ENCODE assay signal across 22 cellular contexts in genomic region chr4:85808864-85809263, GRCh38.
DNase-seq lines count a peak whose midpoint lies in the region; ATAC-seq and TF ChIP-seq lines count a peak whose summit lies in the region.
"Had no signal": no experiment of that assay in that cellular context is flagged by ENCODE, and none has a peak within 500 bp of the region (broad histone marks: within the 10 kb centered on the region; RNA-seq: fewer than 3 reads in every experiment).

No MANE protein-coding gene starts in this region.

- TF ChIP-seq POLR2A in heart left ventricle (IDR thresholded peaks at IDR 0.05), result no peak

- no peaks in the 10 kb centered on the region for H3K27me3 ChIP-seq in heart left ventricle
- H3K27me3 ChIP-seq in right atrium auricular region, result no peaks in the 10 kb centered on the region
- no peaks in the 10 kb centered on the region for H3K27me3 ChIP-seq in psoas muscle (ENCODE audit: insufficient read depth in 3 of 3, low read length in 2 of 3)

- H3K9me3 Mint-ChIP-seq in memory B cell, result no peaks in the 10 kb centered on the region
- no peaks in the 10 kb centered on the region for H3K9me3 Mint-ChIP-seq in stimulated activated memory B cell treated with anti-CD40 and anti-IgM and Interleukin-4, amounts not matched to agents 10 μg/mL and 1 μg/mL and 100 μg/mL, for 72 hours
- H3K9me3 Mint-ChIP-seq: HFFc6, IgD-negative memory B cell had no signal

- H3K27ac ChIP-seq in heart left ventricle, result peak overlapping the region; percentile 7 to 80 (median 52)
- H3K27ac ChIP-seq in right atrium auricular region, result peak overlapping the region in 1 of 2 donors; percentile 54
- peak overlapping the region; percentile 11 for H3K27ac ChIP-seq in psoas muscle
- H3K27ac ChIP-seq: C4-2B had no signal

- TF ChIP-seq CTCF in heart left ventricle (IDR thresholded peaks at IDR 0.05) (no peak), right atrium auricular region (IDR thresholded peaks at IDR 0.05) (no peak), psoas muscle (IDR thresholded peaks at IDR 0.05) (no peak)

- peaks cover 4% of the 10 kb centered on the region for H3K4me1 Mint-ChIP-seq in memory B cell
- H3K4me1 Mint-ChIP-seq in stimulated activated memory B cell treated with anti-CD40 and anti-IgM and Interleukin-4, amounts not matched to agents 10 μg/mL and 1 μg/mL and 100 μg/mL, for 72 hours, result peaks cover 13% of the 10 kb centered on the region
- H3K4me1 Mint-ChIP-seq: CD8-positive, alpha-beta memory T cell had no signal

- intact Hi-C loops in heart left ventricle (cut with DNase I) (loop anchor here in 1 of 10 donors (10.0 kb wide), 1 partner anchor 664 kb away; no protein-coding TSS in a partner anchor), psoas muscle (cut with DNase I) (no loop called here)

- H3K36me3 Mint-ChIP-seq in memory B cell, result peaks cover 14% of the 10 kb centered on the region
- peaks cover 26% of the 10 kb centered on the region for H3K36me3 Mint-ChIP-seq in stimulated activated memory B cell treated with anti-CD40 and anti-IgM and Interleukin-4, amounts not matched to agents 10 μg/mL and 1 μg/mL and 100 μg/mL, for 72 hours
- H3K36me3 Mint-ChIP-seq: CD8-positive, alpha-beta memory T cell had no signal

- H3K27me3 Mint-ChIP-seq in memory B cell, result no peaks in the 10 kb centered on the region
- no peaks in the 10 kb centered on the region for H3K27me3 Mint-ChIP-seq in stimulated activated memory B cell treated with anti-CD40 and anti-IgM and Interleukin-4, amounts not matched to agents 10 μg/mL and 1 μg/mL and 100 μg/mL, for 72 hours
- H3K27me3 Mint-ChIP-seq: IgD-negative memory B cell had no signal

- ATAC-seq in heart left ventricle, result no peak
- ATAC-seq in memory B cell (ENCODE audit: low read depth), result no peak
- no peak for ATAC-seq in psoas muscle
- no peak for ATAC-seq in HG03139 (IDR thresholded peaks at IDR 0.05; ENCODE audit: unreplicated experiment)
- ATAC-seq in stimulated activated memory B cell treated with anti-CD40 and anti-IgM and Interleukin-4, amounts not matched to agents 10 μg/mL and 1 μg/mL and 100 μg/mL, for 72 hours, result no peak

- DNase-seq in heart left ventricle, result no peak
- no peak for DNase-seq in right atrium auricular region (ENCODE audit: low spot score)
- peak; percentile 43 for DNase-seq in NCI-H69 (lab: John Stamatoyannopoulos, UW)
- DNase-seq in memory B cell (ENCODE audit: low spot score in 2 of 2), result no peak
- DNase-seq in psoas muscle, result no peak
- DNase-seq in T-helper 1 cell, result no peak
- DNase-seq: 8988T; Calu3; CD8-positive, alpha-beta memory T cell; DMS153; GDM1; H7; HFFc6; NCI-H1105 treated with DMSO at 0.1 percent for 48 hours; NCI-H2029 treated with DMSO at 0.1 percent for 48 hours; NCI-H2171; NCI-H524 treated with DMSO at 0.1 percent for 48 hours; Right ventricle myocardium superior had no signal

- H3K36me3 ChIP-seq in heart left ventricle, result no peaks in the 10 kb centered on the region
- H3K36me3 ChIP-seq in right atrium auricular region, result no peaks in the 10 kb centered on the region
- H3K36me3 ChIP-seq in psoas muscle (ENCODE audit: insufficient read depth in 1 of 2, low read depth in 1 of 2), result no peaks in the 10 kb centered on the region

- H3K27ac Mint-ChIP-seq in memory B cell, result peak overlapping the region; percentile 25
- H3K27ac Mint-ChIP-seq in stimulated activated memory B cell treated with anti-CD40 and anti-IgM and Interleukin-4, amounts not matched to agents 10 μg/mL and 1 μg/mL and 100 μg/mL, for 72 hours, result no peak overlapping the region
- H3K27ac Mint-ChIP-seq: CD8-positive, alpha-beta memory T cell; HFFc6 had no signal

- no peak overlapping the region for H3K4me3 Mint-ChIP-seq in memory B cell
- H3K4me3 Mint-ChIP-seq in stimulated activated memory B cell treated with anti-CD40 and anti-IgM and Interleukin-4, amounts not matched to agents 10 μg/mL and 1 μg/mL and 100 μg/mL, for 72 hours, result no peak overlapping the region
- H3K4me3 Mint-ChIP-seq: CD8-positive, alpha-beta memory T cell; HFFc6 had no signal

- H3K4me1 ChIP-seq in heart left ventricle, result peaks cover 0 to 56% (median 25%) of the 10 kb centered on the region in 12 donors
- peaks cover 0 to 32% of the 10 kb centered on the region in 2 donors for H3K4me1 ChIP-seq in right atrium auricular region
- peaks cover 12% of the 10 kb centered on the region for H3K4me1 ChIP-seq in psoas muscle

- H3K4me3 ChIP-seq in heart left ventricle (no peak overlapping the region), right atrium auricular region (no peak overlapping the region), psoas muscle (no peak overlapping the region)

- H3K9me3 ChIP-seq in heart left ventricle (no peaks in the 10 kb centered on the region), right atrium auricular region (no peaks in the 10 kb centered on the region), psoas muscle (no peaks in the 10 kb centered on the region)
